Comparison of ENCODE assay signal across 8 cellular contexts in genomic region chr19:43618921-43619261, GRCh38. TPM values are rescaled to one million over a fixed set of nuclear protein-coding genes. Genes with fewer than 3 reads are reported as not detected.
A peak's percentile ranks its signal among the peaks of the same experiment; 100 is the strongest.
DNase-seq lines count a peak whose midpoint lies in the region; ATAC-seq and TF ChIP-seq lines count a peak whose summit lies in the region.

No MANE protein-coding gene starts in this region.

- H3K27ac ChIP-seq in neuronal stem cell (replicated peaks; ENCODE audit: low read length), result peak overlapping the region; percentile 99

- peak overlapping the region; percentile 99 for H3K9ac ChIP-seq in neuronal stem cell (ENCODE audit: low read depth, low read length, poor library complexity)

- no peaks in the 10 kb centered on the region for H3K9me3 Mint-ChIP-seq in activated CD4-positive, alpha-beta T cell treated with anti-CD3 and anti-CD28 coated beads for 36 hours (ENCODE audit: low read depth)
- H3K9me3 Mint-ChIP-seq in activated CD4-positive, alpha-beta memory T cell treated with anti-CD3 and anti-CD28 coated beads for 36 hours, result no peaks in the 10 kb centered on the region

- peak; percentile 68 for ATAC-seq in activated CD4-positive, alpha-beta T cell treated with anti-CD3 and anti-CD28 coated beads for 36 hours
- peak; percentile 39 for ATAC-seq in HG02885 (IDR thresholded peaks at IDR 0.05; ENCODE audit: poor library complexity, unreplicated experiment)

- peak overlapping the region; percentile 99 for H4K91ac ChIP-seq in neuronal stem cell (ENCODE audit: low read depth, low read length, poor library complexity)

- no peaks in the 10 kb centered on the region for H3K9me3 ChIP-seq in neuronal stem cell (replicated peaks in 1 of 2; ENCODE audit: control insufficient read depth in 2 of 2, insufficient read depth in 1 of 2, low read depth in 1 of 2, low read length in 2 of 2)

- DNase-seq in activated CD4-positive, alpha-beta T cell treated with anti-CD3 and anti-CD28 coated beads for 36 hours, result peak; percentile 79
- no peak for DNase-seq in activated CD4-positive, alpha-beta T cell treated with anti-CD3 and anti-CD28 coated beads for 1 hour
- DNase-seq in NCI-H2171 (lab: John Stamatoyannopoulos, UW) (peak; percentile 79), fibroblast of mammary gland (ENCODE audit: low read depth) (peak; percentile 34), neuronal stem cell (ENCODE audit: low spot score) (no peak), DMS53 (lab: John Stamatoyannopoulos, UW) (no peak)
- peak; percentile 75 for DNase-seq in activated CD4-positive, alpha-beta memory T cell treated with anti-CD3 and anti-CD28 coated beads for 36 hours

- TF ChIP-seq CTCF in fibroblast of mammary gland (conservative IDR thresholded peaks at IDR 0.05; ENCODE audit: control insufficient read depth, insufficient read depth, low read depth, low read length), result no peak

- H3K79me1 ChIP-seq in neuronal stem cell (ENCODE audit: low read depth, low read length), result peaks cover 10% of the 10 kb centered on the region

- peak overlapping the region; percentile 93 for H2BK120ac ChIP-seq in neuronal stem cell (ENCODE audit: low read depth, low read length)

- peak overlapping the region; percentile 94 for H3K4me3 Mint-ChIP-seq in activated CD4-positive, alpha-beta T cell treated with anti-CD3 and anti-CD28 coated beads for 36 hours
- H3K4me3 Mint-ChIP-seq in activated CD4-positive, alpha-beta memory T cell treated with anti-CD3 and anti-CD28 coated beads for 36 hours, result peak overlapping the region; percentile 97

- H2BK12ac ChIP-seq in neuronal stem cell (ENCODE audit: low read length), result no peak overlapping the region

- H3K4me1 ChIP-seq in neuronal stem cell (ENCODE audit: control insufficient read depth in 2 of 2, insufficient read depth in 1 of 2, low read depth in 1 of 2, low read length in 2 of 2), result peaks cover 3 to 10% of the 10 kb centered on the region in 2 donors

- H2BK5ac ChIP-seq in neuronal stem cell (ENCODE audit: low read length), result peak overlapping the region; percentile 97

- H3K4me1 Mint-ChIP-seq in activated CD4-positive, alpha-beta T cell treated with anti-CD3 and anti-CD28 coated beads for 36 hours, result peaks cover 11% of the 10 kb centered on the region
- H3K4me1 Mint-ChIP-seq in activated CD4-positive, alpha-beta memory T cell treated with anti-CD3 and anti-CD28 coated beads for 36 hours (ENCODE audit: low read depth), result peaks cover 14% of the 10 kb centered on the region

- POLR2A ChIA-PET in activated CD4-positive, alpha-beta T cell treated with anti-CD3 and anti-CD28 coated beads for 36 hours (lab: Charles Lee), result interaction anchor here (0.7 kb wide), 1 partner anchor 114 kb away, joined by 3 read pairs; no protein-coding TSS in a partner anchor
- POLR2A ChIA-PET in activated CD4-positive, alpha-beta memory T cell treated with anti-CD3 and anti-CD28 coated beads for 36 hours (lab: Charles Lee), result no interaction called here

- H2AK5ac ChIP-seq in neuronal stem cell (ENCODE audit: low read depth, low read length), result peak overlapping the region; percentile 91

- peaks cover 11 to 42% of the 10 kb centered on the region in 2 donors for H3K36me3 ChIP-seq in neuronal stem cell (replicated peaks in 1 of 2; ENCODE audit: control insufficient read depth in 2 of 2, insufficient read depth in 2 of 2, low read length in 2 of 2)

- H3K23ac ChIP-seq in neuronal stem cell (ENCODE audit: low read depth, low read length, poor library complexity), result peak overlapping the region; percentile 99

- no peaks in the 10 kb centered on the region for H3K27me3 ChIP-seq in neuronal stem cell (ENCODE audit: control insufficient read depth in 3 of 3, insufficient read depth in 3 of 3, low read depth in 1 of 3, low read length in 3 of 3)

- no peak overlapping the region for H3K4ac ChIP-seq in neuronal stem cell (ENCODE audit: low read length)

- H3K4me2 ChIP-seq in neuronal stem cell (ENCODE audit: insufficient read depth, low read length, poor library complexity, severe bottlenecking), result peak overlapping the region; percentile 78

- H3K27ac Mint-ChIP-seq in activated CD4-positive, alpha-beta T cell treated with anti-CD3 and anti-CD28 coated beads for 36 hours, result peak overlapping the region; percentile 99
- H3K27ac Mint-ChIP-seq in activated CD4-positive, alpha-beta memory T cell treated with anti-CD3 and anti-CD28 coated beads for 36 hours, result peak overlapping the region; percentile 98

- H3K27me3 Mint-ChIP-seq in activated CD4-positive, alpha-beta T cell treated with anti-CD3 and anti-CD28 coated beads for 36 hours, result no peaks in the 10 kb centered on the region
- no peaks in the 10 kb centered on the region for H3K27me3 Mint-ChIP-seq in activated CD4-positive, alpha-beta memory T cell treated with anti-CD3 and anti-CD28 coated beads for 36 hours

- H3K36me3 Mint-ChIP-seq in activated CD4-positive, alpha-beta T cell treated with anti-CD3 and anti-CD28 coated beads for 36 hours (ENCODE audit: low read depth), result no peaks in the 10 kb centered on the region
- no peaks in the 10 kb centered on the region for H3K36me3 Mint-ChIP-seq in activated CD4-positive, alpha-beta memory T cell treated with anti-CD3 and anti-CD28 coated beads for 36 hours

- peak overlapping the region; percentile 82 for H2AFZ ChIP-seq in neuronal stem cell (ENCODE audit: low read length)

- peak overlapping the region; percentile 99 for H3K18ac ChIP-seq in neuronal stem cell (ENCODE audit: low read length)

- peak overlapping the region; percentile 94 for H4K8ac ChIP-seq in neuronal stem cell (ENCODE audit: low read depth, low read length)

- H3K4me3 ChIP-seq in fibroblast of mammary gland (ENCODE audit: control insufficient read depth, low read depth, low read length) (peak overlapping the region; percentile 87), neuronal stem cell (ENCODE audit: low read length in 2 of 2) (peak overlapping the region; percentile 68 to 82)

- H3K14ac ChIP-seq in neuronal stem cell (ENCODE audit: low read length), result peak overlapping the region; percentile 60

- intact Hi-C loops in activated CD4-positive, alpha-beta T cell treated with anti-CD3 and anti-CD28 coated beads for 36 hours (cut with DNase I, micrococcal nuclease), result loop anchor here (1.0 to 2.0 kb wide), 8 partner anchors 23 to 156 kb away; partner anchors contain the start of genes IRGQ (in 2 of the 2), PINLYP (in 2 of the 2), XRCC1 (in 2 of the 2) and ZNF576 (in 2 of the 2)
- intact Hi-C loops in activated CD4-positive, alpha-beta memory T cell treated with anti-CD3 and anti-CD28 coated beads for 36 hours (cut with micrococcal nuclease), result loop anchor here (1.0 to 2.0 kb wide), 5 partner anchors 23 to 156 kb away; partner anchors contain the start of genes IRGQ, ZNF575 and ZNF576

- H2BK15ac ChIP-seq in neuronal stem cell (ENCODE audit: low read length), result peak overlapping the region; percentile 76

- WGBS in neuronal stem cell (ENCODE audit: extremely low coverage in 2 of 2, insufficient read length in 2 of 2, insufficient replicate concordance in 1 of 2), 2 donors, result no CpG with 5 or more reads among the region's 14 CpGs

- CTCF ChIA-PET in activated CD4-positive, alpha-beta T cell treated with anti-CD3 and anti-CD28 coated beads for 36 hours (lab: Charles Lee), result no interaction called here
- CTCF ChIA-PET in activated CD4-positive, alpha-beta memory T cell treated with anti-CD3 and anti-CD28 coated beads for 36 hours (lab: Charles Lee), result no interaction called here

RNA-seq across cellular contexts. Expression of gene ZNF428, which starts 0.5 kb away (rescaled TPM):
- 10 to 100 TPM in 1 of 2 experiments, 1 to 10 TPM in 1; 9.0 to 10.1 TPM for total RNA-seq in activated CD4-positive, alpha-beta T cell treated with anti-CD3 and anti-CD28 coated beads for 36 hours
- 10 to 100 TPM; 11.7 to 12.5 TPM for total RNA-seq in activated CD4-positive, alpha-beta memory T cell treated with anti-CD3 and anti-CD28 coated beads for 36 hours
- 35.6 TPM for polyA plus RNA-seq in neuronal stem cell (2013, experiment 1 of 2)
- 32.7 TPM for polyA plus RNA-seq in neuronal stem cell (2013, experiment 2 of 2)

RNA-seq across cellular contexts. Expression of gene SRRM5, which starts 7.0 kb away (rescaled TPM):
- under 1 TPM; 0.37 to 0.74 TPM for total RNA-seq in activated CD4-positive, alpha-beta T cell treated with anti-CD3 and anti-CD28 coated beads for 36 hours
- under 1 TPM; 0.39 to 0.59 TPM for total RNA-seq in activated CD4-positive, alpha-beta memory T cell treated with anti-CD3 and anti-CD28 coated beads for 36 hours
- 0.20 TPM for polyA plus RNA-seq in neuronal stem cell (2013, experiment 1 of 2)
- 0.26 TPM for polyA plus RNA-seq in neuronal stem cell (2013, experiment 2 of 2)

RNA-seq across cellular contexts. Expression of gene CADM4, which starts 20.8 kb away (rescaled TPM):
- total RNA-seq in activated CD4-positive, alpha-beta T cell treated with anti-CD3 and anti-CD28 coated beads for 36 hours, result under 1 TPM; 0.53 to 0.61 TPM
- under 1 TPM; 0.39 to 0.57 TPM for total RNA-seq in activated CD4-positive, alpha-beta memory T cell treated with anti-CD3 and anti-CD28 coated beads for 36 hours
- 55.1 TPM for polyA plus RNA-seq in neuronal stem cell (2013, experiment 1 of 2)
- 63.7 TPM for polyA plus RNA-seq in neuronal stem cell (2013, experiment 2 of 2)

RNA-seq across cellular contexts. Expression of gene ZNF576, which starts 22.5 kb away (rescaled TPM):
- total RNA-seq in activated CD4-positive, alpha-beta T cell treated with anti-CD3 and anti-CD28 coated beads for 36 hours, result 10 to 100 TPM; 11.6 to 14.3 TPM
- 10 to 100 TPM; 12.6 to 14.1 TPM for total RNA-seq in activated CD4-positive, alpha-beta memory T cell treated with anti-CD3 and anti-CD28 coated beads for 36 hours
- 12.5 TPM for polyA plus RNA-seq in neuronal stem cell (2013, experiment 1 of 2)
- polyA plus RNA-seq in neuronal stem cell (2013, experiment 2 of 2), result 12.1 TPM

RNA-seq across cellular contexts. Expression of gene IRGQ, which starts 23.0 kb away (rescaled TPM):
- total RNA-seq in activated CD4-positive, alpha-beta T cell treated with anti-CD3 and anti-CD28 coated beads for 36 hours, result 10 to 100 TPM; 11.1 to 16.4 TPM
- 10 to 100 TPM; 18.3 to 19.9 TPM for total RNA-seq in activated CD4-positive, alpha-beta memory T cell treated with anti-CD3 and anti-CD28 coated beads for 36 hours
- 8.3 TPM for polyA plus RNA-seq in neuronal stem cell (2013, experiment 1 of 2)
- 8.4 TPM for polyA plus RNA-seq in neuronal stem cell (2013, experiment 2 of 2)

Comparison
In these comparisons a context has a peak if more than half of its experiments do, and no peak if none do; other contexts are left out.
1. DNase-seq: peak in activated CD4-positive, alpha-beta T cell treated with anti-CD3 and anti-CD28 coated beads for 36 hours (single experiment), NCI-H2171 (single experiment), activated CD4-positive, alpha-beta memory T cell treated with anti-CD3 and anti-CD28 coated beads for 36 hours (single experiment) and fibroblast of mammary gland (single experiment); none in activated CD4-positive, alpha-beta T cell treated with anti-CD3 and anti-CD28 coated beads for 1 hour (single experiment), neuronal stem cell (single experiment) and DMS53 (single experiment).